In genomic region chr9:16202913-16203734, GRCh38 we compare ENCODE assay signal across 11 cellular contexts.
DNase-seq lines count a peak whose midpoint lies in the region; TF ChIP-seq lines count a peak whose summit lies in the region.
"Had no signal": no experiment of that assay in that cellular context is flagged by ENCODE, and none has a peak within 500 bp of the region (broad histone marks: within the 10 kb centered on the region; RNA-seq: fewer than 3 reads in every experiment).

No MANE protein-coding gene starts in this region.

- DNase-seq in GM03348 (ENCODE audit: low spot score) (peak; percentile 93), RWPE1 (ENCODE audit: low spot score) (peak; percentile 91), fibroblast of peridontal ligament (ENCODE audit: extremely low read depth) (peak; percentile 89), renal cortical epithelial cell (ENCODE audit: low read depth) (peak; percentile 96), GF-D8 (lab: John Stamatoyannopoulos, UW) (no peak), posterior cingulate gyrus (no peak), Ammon's horn (ENCODE audit: low spot score) (no peak), cortex of kidney (lab: John Stamatoyannopoulos, UW) (no peak)
- DNase-seq: NCI-H1930; stimulated activated CD4-positive, alpha-beta T cell treated with anti-CD3 and anti-CD28 coated beads, Interleukin-4, amount 100 ng/mL, for 24 hours had no signal

- H3K27ac ChIP-seq in RWPE1, result peak overlapping the region; percentile 54
- H3K27ac ChIP-seq: upper lobe of left lung had no signal

- intact Hi-C loops in posterior cingulate gyrus (cut with DNase I), result no loop called here

- no peak for TF ChIP-seq CTCF in RWPE1 (conservative IDR thresholded peaks at IDR 0.05; ENCODE audit: low read depth)

- POLR2A ChIA-PET in RWPE1 (lab: Yijun Ruan, JAX; ENCODE audit: low non-redundant PET), result no interaction called here

- CTCF ChIA-PET in RWPE1 (lab: Yijun Ruan, JAX), result interaction anchor here (0.6 kb wide), 1 partner anchor 83 kb away, joined by 3 read pairs; no protein-coding TSS in a partner anchor

Comparison
In these comparisons a context has a peak if more than half of its experiments do, and no peak if none do; other contexts are left out.
1. DNase-seq: peak in GM03348 (single experiment), RWPE1 (single experiment), fibroblast of peridontal ligament (single experiment) and renal cortical epithelial cell (single experiment); none in GF-D8 (single experiment), posterior cingulate gyrus (0 of 10), Ammon's horn (single experiment) and cortex of kidney (single experiment).